ENCODE assay signal across 19 cellular contexts in the genomic region with DNA sequence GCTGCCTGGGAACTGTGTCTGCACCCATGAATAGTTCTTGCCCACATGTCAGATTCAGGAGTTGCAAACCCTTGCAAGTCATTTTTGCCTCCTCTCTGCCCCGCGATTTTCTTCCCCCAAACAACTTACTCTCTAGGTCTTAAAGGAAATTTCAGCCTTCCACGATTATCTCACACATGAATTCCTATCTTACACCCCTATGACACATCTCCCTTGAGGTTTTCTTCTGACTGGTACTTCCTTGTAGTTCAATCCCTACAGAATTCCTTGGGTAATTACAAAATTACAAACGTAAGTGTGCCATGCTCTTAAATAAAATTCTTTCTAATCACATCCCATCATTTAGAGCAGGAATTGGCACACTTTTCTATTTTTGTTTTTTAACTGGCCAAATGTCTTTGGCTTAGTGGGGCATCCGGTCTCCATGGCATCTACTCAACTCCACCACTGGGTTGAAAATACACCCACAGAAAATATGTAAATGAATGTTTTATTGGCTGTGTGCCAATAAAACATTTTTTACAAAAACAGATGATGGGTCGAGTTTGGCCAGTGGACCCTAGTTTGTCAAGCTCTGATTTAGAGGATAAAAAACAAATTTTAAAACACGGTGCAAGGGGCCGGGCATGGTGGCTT.
DNase-seq lines count a peak whose midpoint lies in the region; ATAC-seq and TF ChIP-seq lines count a peak whose summit lies in the region.
"Had no signal": no experiment of that assay in that cellular context is flagged by ENCODE, and none has a peak within 500 bp of the region (broad histone marks: within the 10 kb centered on the region; RNA-seq: fewer than 3 reads in every experiment).

No MANE protein-coding gene starts in this region.

- H3K4me3 ChIP-seq in foreskin fibroblast (ENCODE audit: low read depth in 1 of 2, low read length in 2 of 2): no peak overlapping the region
- H3K4me3 ChIP-seq in naive thymus-derived CD4-positive, alpha-beta T cell (ENCODE audit: low read length): no peak overlapping the region

- no peak overlapping the region for H3K4me3 Mint-ChIP-seq in naive thymus-derived CD4-positive, alpha-beta T cell
- H3K4me3 Mint-ChIP-seq: T-helper 1 cell treated with Interleukin-12 subunit alpha and Interleukin-12 subunit beta and Interleukin-4 antibody, amounts not matched to agents 30 μg/mL and 1 μg/mL, for 36 hours had no signal

- intact Hi-C loops in naive thymus-derived CD4-positive, alpha-beta T cell (cut with micrococcal nuclease): no loop called here

- H3K9me3 ChIP-seq in naive thymus-derived CD4-positive, alpha-beta T cell (ENCODE audit: control insufficient read depth in 2 of 3, low read length in 3 of 3): no peaks in the 10 kb centered on the region
- H3K9me3 ChIP-seq: Caco-2 had no signal

- TF ChIP-seq CTCF in foreskin fibroblast (IDR thresholded peaks at IDR 0.05; ENCODE audit: low read depth, low read length): no peak

- H3K4me1 Mint-ChIP-seq in naive thymus-derived CD4-positive, alpha-beta T cell: peaks cover 0 to 2% (median 0%) of the 10 kb centered on the region in 7 donors

- H3K27ac ChIP-seq in naive thymus-derived CD4-positive, alpha-beta T cell (ENCODE audit: low read depth, low read length): no peak overlapping the region
- H3K27ac ChIP-seq: KMS-11 had no signal

- DNase-seq in HCEC 1CT: peak; percentile 58
- peak; percentile 82 for DNase-seq in amniotic epithelial cell (ENCODE audit: low read depth)
- DNase-seq in foreskin fibroblast: peak; percentile 59 to 71
- no peak for DNase-seq in superior temporal gyrus (ENCODE audit: extremely low spot score)
- DNase-seq in naive thymus-derived CD4-positive, alpha-beta T cell: no peak
- DNase-seq in NCI-H69 (lab: John Stamatoyannopoulos, UW): no peak
- DNase-seq: AML-193, Caco-2, DMS53, GDM1, MM.1S, NCI-H187 treated with DMSO at 0.1 percent for 48 hours, NCI-H524, PC-3, SHP77 had no signal

- H3K4me1 ChIP-seq in naive thymus-derived CD4-positive, alpha-beta T cell (ENCODE audit: control insufficient read depth in 2 of 2, insufficient read depth in 2 of 2, low read length in 2 of 2): no peaks in the 10 kb centered on the region
- H3K4me1 ChIP-seq: Caco-2 had no signal

- POLR2A ChIA-PET in naive thymus-derived CD4-positive, alpha-beta T cell (lab: Charles Lee): no interaction called here

- no peaks in the 10 kb centered on the region for H3K27me3 ChIP-seq in naive thymus-derived CD4-positive, alpha-beta T cell (ENCODE audit: control insufficient read depth in 2 of 2, insufficient read depth in 2 of 2, low read length in 2 of 2)

- CTCF ChIA-PET in naive thymus-derived CD4-positive, alpha-beta T cell (lab: Charles Lee): no interaction called here

- H3K27ac Mint-ChIP-seq in naive thymus-derived CD4-positive, alpha-beta T cell: no peak overlapping the region
- H3K27ac Mint-ChIP-seq: T-helper 1 cell treated with Interleukin-12 subunit alpha and Interleukin-12 subunit beta and Interleukin-4 antibody, amounts not matched to agents 30 μg/mL and 1 μg/mL, for 36 hours had no signal

- no peaks in the 10 kb centered on the region for H3K36me3 ChIP-seq in naive thymus-derived CD4-positive, alpha-beta T cell (ENCODE audit: control insufficient read depth in 2 of 3, insufficient read depth in 3 of 3, low read length in 3 of 3)

- H3K27me3 Mint-ChIP-seq in naive thymus-derived CD4-positive, alpha-beta T cell: peaks cover 0 to 20% (median 11%) of the 10 kb centered on the region in 5 donors

- ATAC-seq in GM21723 (IDR thresholded peaks at IDR 0.05; ENCODE audit: unreplicated experiment): no peak
- no peak for ATAC-seq in naive thymus-derived CD4-positive, alpha-beta T cell
- ATAC-seq: HepG2, PC-3 had no signal

- peaks cover 0 to 7% (median 0%) of the 10 kb centered on the region in 11 donors for H3K9me3 Mint-ChIP-seq in naive thymus-derived CD4-positive, alpha-beta T cell
- H3K9me3 Mint-ChIP-seq: T-helper 1 cell treated with Interleukin-12 subunit alpha and Interleukin-12 subunit beta and Interleukin-4 antibody, amounts not matched to agents 30 μg/mL and 1 μg/mL, for 36 hours had no signal

- no peaks in the 10 kb centered on the region for H3K36me3 Mint-ChIP-seq in naive thymus-derived CD4-positive, alpha-beta T cell

Comparison
In these comparisons a context has a peak if more than half of its experiments do, and no peak if none do; other contexts are left out.
1. DNase-seq: peak in HCEC 1CT (single experiment), amniotic epithelial cell (single experiment) and foreskin fibroblast (2 of 2); none in superior temporal gyrus (single experiment), naive thymus-derived CD4-positive, alpha-beta T cell (0 of 9) and NCI-H69 (single experiment).